In the genomic region with DNA sequence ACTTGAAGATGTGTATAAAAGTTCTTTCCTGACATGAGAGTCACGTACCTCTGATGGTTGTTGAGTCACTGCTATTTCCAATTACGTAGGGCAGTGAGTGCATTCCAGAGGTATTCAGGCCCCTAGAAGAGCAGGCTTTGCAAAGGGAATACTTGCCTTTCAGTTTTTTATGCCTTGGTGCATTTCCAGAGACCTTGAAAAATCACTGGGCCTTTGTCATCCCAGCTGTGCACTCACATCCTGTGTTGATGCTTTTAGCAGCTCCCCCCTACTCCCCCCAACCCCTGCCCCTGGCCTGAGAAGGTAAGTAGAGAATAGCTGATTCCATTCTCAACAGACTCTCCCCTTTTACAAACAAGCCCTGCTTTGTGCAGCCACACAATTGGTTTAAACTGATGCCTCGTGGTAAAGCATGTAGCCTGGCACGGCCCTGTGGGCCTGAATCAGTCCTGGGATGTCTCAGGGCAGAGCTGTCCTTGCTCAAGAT, we compare ENCODE assay signal across 10 cellular contexts.
DNase-seq lines count a peak whose midpoint lies in the region; ATAC-seq, FAIRE-seq and TF ChIP-seq lines count a peak whose summit lies in the region.
"Had no signal": no experiment of that assay in that cellular context is flagged by ENCODE, and none has a peak within 500 bp of the region (broad histone marks: within the 10 kb centered on the region; RNA-seq: fewer than 3 reads in every experiment).

No MANE protein-coding gene starts in this region.

- WGBS in A549 (ENCODE audit: missing lambda C conversion rate) = 11% methylated on average over 4 of the region's 4 CpGs
- 17 to 19% methylated on average over 2 to 4 of the region's 4 CpGs for WGBS in mesodermal cell (ENCODE audit: insufficient coverage in 2 of 2), 2 experiments

- TF ChIP-seq RAD21 in A549 (conservative IDR thresholded peaks at IDR 0.05 in 1 of 2, IDR thresholded peaks at IDR 0.05 in 1 of 2) = no peak

- no peak overlapping the region for H3K27ac Mint-ChIP-seq in T-helper 2 cell treated with Interferon-gamma antibody and Interleukin-4, amounts not matched to agents 5 μg/mL and 100 μg/mL, for 36 hours

- no peak for TF ChIP-seq CTCF in A549 (IDR thresholded peaks at IDR 0.05)

- H3K9me3 Mint-ChIP-seq in T-helper 2 cell treated with Interferon-gamma antibody and Interleukin-4, amounts not matched to agents 5 μg/mL and 100 μg/mL, for 36 hours = no peaks in the 10 kb centered on the region

- FAIRE-seq in A549 (lab: Jason Lieb, UNC) = no peak
- FAIRE-seq: colon had no signal

- CTCF ChIA-PET in A549 (lab: Yijun Ruan, JAX) = interaction anchor here (0.8 to 1.0 kb wide), 2 partner anchors 14 to 122 kb away, joined by 3 read pairs; no protein-coding TSS in a partner anchor

- H3K4me1 Mint-ChIP-seq in T-helper 2 cell treated with Interferon-gamma antibody and Interleukin-4, amounts not matched to agents 5 μg/mL and 100 μg/mL, for 36 hours (ENCODE audit: low read depth) = no peaks in the 10 kb centered on the region

- no peak for TF ChIP-seq POLR2A in A549 (IDR thresholded peaks at IDR 0.05; ENCODE audit: low read length)

- peak overlapping the region; percentile 59 to 79; a peak in 5 of 6 replicates for H3K27ac ChIP-seq in A549
- peak overlapping the region; percentile 92 for H3K27ac ChIP-seq in mesodermal cell (ENCODE audit: low read depth, low read length, severe bottlenecking)

- H3K4me3 Mint-ChIP-seq in T-helper 2 cell treated with Interferon-gamma antibody and Interleukin-4, amounts not matched to agents 5 μg/mL and 100 μg/mL, for 36 hours = no peak overlapping the region

- H3K36me3 ChIP-seq in mesodermal cell (ENCODE audit: control insufficient read depth, insufficient read depth, low read length) = no peaks in the 10 kb centered on the region

- peak; percentile 94 to 98 for ATAC-seq in A549
- ATAC-seq in GM18498 (IDR thresholded peaks at IDR 0.05; ENCODE audit: unreplicated experiment) = no peak

- H3K36me3 Mint-ChIP-seq in T-helper 2 cell treated with Interferon-gamma antibody and Interleukin-4, amounts not matched to agents 5 μg/mL and 100 μg/mL, for 36 hours (ENCODE audit: low read depth) = no peaks in the 10 kb centered on the region

- H3K4me1 ChIP-seq in A549 (peaks cover 25% of the 10 kb centered on the region), mesodermal cell (ENCODE audit: control insufficient read depth, insufficient read depth, low read length, poor library complexity, severe bottlenecking) (peaks cover 35% of the 10 kb centered on the region)

- POLR2A ChIA-PET in A549 (lab: Yijun Ruan, JAX) = interaction anchor here (0.7 to 1.1 kb wide), 2 partner anchors 17 to 37 kb away, joined by 3 read pairs; no protein-coding TSS in a partner anchor

- TF ChIP-seq EP300 in A549 (IDR thresholded peaks at IDR 0.05) = no peak

- DNase-seq in A549 (ENCODE audit: low read depth in 1 of 2, low spot score in 1 of 2) = peak; percentile 15 to 69
- peak; percentile 97 for DNase-seq in M059J (ENCODE audit: low read depth)
- peak; percentile 46 for DNase-seq in ecto neural progenitor cell (ENCODE audit: low spot score)
- DNase-seq in NCI-H1105 treated with DMSO at 0.1 percent for 48 hours (lab: John Stamatoyannopoulos, UW) = no peak
- DNase-seq in activated CD4-positive, alpha-beta T cell treated with anti-CD3 and anti-CD28 coated beads for 48 hours = no peak
- no peak for DNase-seq in T-helper 2 cell treated with Interferon-gamma antibody and Interleukin-4, amounts not matched to agents 5 μg/mL and 100 μg/mL, for 36 hours (ENCODE audit: low spot score)
- DNase-seq: DMS79 had no signal

- peak overlapping the region; percentile 55 for H3K4me2 ChIP-seq in A549

- H3K27me3 Mint-ChIP-seq in T-helper 2 cell treated with Interferon-gamma antibody and Interleukin-4, amounts not matched to agents 5 μg/mL and 100 μg/mL, for 36 hours (ENCODE audit: low read depth) = no peaks in the 10 kb centered on the region

- H3K4me3 ChIP-seq in A549 = no peak overlapping the region
- H3K4me3 ChIP-seq in mesodermal cell (ENCODE audit: extremely low read depth, insufficient read depth, low read length, poor library complexity, severe bottlenecking) = no peak overlapping the region

- no peaks in the 10 kb centered on the region for H3K9me3 ChIP-seq in A549
- H3K9me3 ChIP-seq in mesodermal cell (ENCODE audit: control insufficient read depth, low read length) = no peaks in the 10 kb centered on the region

TF ChIP-seq in A549, 52 proteins besides CTCF, POLR2A, EP300 and RAD21:
- TF ChIP-seq USF2 (IDR thresholded peaks at IDR 0.05) (no peak), FOSL2 (IDR thresholded peaks at IDR 0.05) (no peak), FOSL2 (CRISPR knock-in tag; IDR thresholded peaks at IDR 0.05) (peak; percentile 57)

Comparison
In these comparisons a context has a peak if more than half of its experiments do, and no peak if none do; other contexts are left out.
1. DNase-seq: peak in A549 (2 of 2), M059J (single experiment) and ecto neural progenitor cell (single experiment); none in NCI-H1105 treated with DMSO at 0.1 percent for 48 hours (single experiment), activated CD4-positive, alpha-beta T cell treated with anti-CD3 and anti-CD28 coated beads for 48 hours (single experiment) and T-helper 2 cell treated with Interferon-gamma antibody and Interleukin-4, amounts not matched to agents 5 μg/mL and 100 μg/mL, for 36 hours (single experiment).